In genomic region chr1:150487763-150488115, GRCh38 we compare ENCODE assay signal across 8 cellular contexts. TPM values are rescaled to one million over a fixed set of nuclear protein-coding genes. Genes with fewer than 3 reads are reported as not detected.
DNase-seq lines count a peak whose midpoint lies in the region; ATAC-seq and TF ChIP-seq lines count a peak whose summit lies in the region.

No MANE protein-coding gene starts in this region.

- 6 to 11% methylated on average over 3 to 7 of the region's 7 CpGs for WGBS in endodermal cell (ENCODE audit: insufficient coverage in 1 of 2, insufficient read length in 1 of 2), 2 experiments

- H3K4me3 Mint-ChIP-seq in Caco-2 (ENCODE audit: unreplicated experiment) (peak overlapping the region; percentile 80), endodermal cell (peak overlapping the region; percentile 97)

- H3K27me3 Mint-ChIP-seq in Caco-2 (ENCODE audit: insufficient read depth, unreplicated experiment) (no peaks in the 10 kb centered on the region), endodermal cell (ENCODE audit: insufficient read depth) (no peaks in the 10 kb centered on the region)

- POLR2A ChIA-PET in Caco-2 (lab: Charles Lee) = interaction anchor here (0.6 to 1.0 kb wide), 2 partner anchors 45 to 96 kb away, joined by 3 to 8 read pairs; no protein-coding TSS in a partner anchor

- H3K36me3 ChIP-seq in Caco-2 (ENCODE audit: control insufficient read depth, insufficient read depth, low read length) = no peaks in the 10 kb centered on the region
- peaks cover 18% of the 10 kb centered on the region for H3K36me3 ChIP-seq in OCI-LY3 (replicated peaks; ENCODE audit: low read depth, low read length)
- H3K36me3 ChIP-seq in endodermal cell (ENCODE audit: control insufficient read depth, insufficient read depth, low read length) = peaks cover 30% of the 10 kb centered on the region
- H3K36me3 ChIP-seq in osteoblast (ENCODE audit: insufficient read depth, low read length) = peaks cover 33% of the 10 kb centered on the region

- peaks cover 31% of the 10 kb centered on the region for H3K36me3 Mint-ChIP-seq in Caco-2 (ENCODE audit: insufficient read depth, unreplicated experiment)
- H3K36me3 Mint-ChIP-seq in endodermal cell (ENCODE audit: low read depth) = peaks cover 28% of the 10 kb centered on the region

- TF ChIP-seq CTCF in Caco-2 (IDR thresholded peaks at IDR 0.05; ENCODE audit: insufficient read depth in 1 of 2, low read depth in 1 of 2, low read length in 1 of 2, severe bottlenecking in 1 of 2, unreplicated experiment in 1 of 2) (no peak), OCI-LY3 (IDR thresholded peaks at IDR 0.05; ENCODE audit: low read depth, low read length) (no peak), endodermal cell (conservative IDR thresholded peaks at IDR 0.05) (no peak), osteoblast (IDR thresholded peaks at IDR 0.05; ENCODE audit: extremely low read depth, low read depth, low read length) (no peak)

- intact Hi-C loops in Caco-2 (cut with micrococcal nuclease; ENCODE audit: unreplicated experiment) = loop anchor here (1.0 to 5.0 kb wide), 3 partner anchors 29 to 60 kb away; partner anchors contain the start of gene ADAMTSL4

- no peaks in the 10 kb centered on the region for H4K20me1 ChIP-seq in OCI-LY3 (ENCODE audit: insufficient read depth, low read length)
- H4K20me1 ChIP-seq in osteoblast (ENCODE audit: insufficient read depth, low read length) = no peaks in the 10 kb centered on the region

- no peaks in the 10 kb centered on the region for H3K4me1 ChIP-seq in Caco-2
- peaks cover 7% of the 10 kb centered on the region for H3K4me1 ChIP-seq in OCI-LY3 (ENCODE audit: low read length)
- H3K4me1 ChIP-seq in endodermal cell (ENCODE audit: control insufficient read depth, insufficient read depth, low read length) = no peaks in the 10 kb centered on the region
- peaks cover 17% of the 10 kb centered on the region for H3K4me1 ChIP-seq in osteoblast (ENCODE audit: insufficient read depth, low read length)

- no peaks in the 10 kb centered on the region for H3K27me3 ChIP-seq in Caco-2 (replicated peaks; ENCODE audit: control insufficient read depth, insufficient read depth, low read length)
- H3K27me3 ChIP-seq in OCI-LY3 (ENCODE audit: low read depth, low read length) = no peaks in the 10 kb centered on the region
- H3K27me3 ChIP-seq in endodermal cell (ENCODE audit: control insufficient read depth, insufficient read depth, low read length, poor library complexity, severe bottlenecking) = no peaks in the 10 kb centered on the region
- H3K27me3 ChIP-seq in osteoblast (ENCODE audit: insufficient read depth, low read length) = no peaks in the 10 kb centered on the region

- DNase-seq in Caco-2 = no peak
- DNase-seq in endodermal cell = no peak
- no peak for DNase-seq in osteoblast (ENCODE audit: insufficient read length, low spot score, missing footprints)
- no peak for DNase-seq in GF-D8 (lab: John Stamatoyannopoulos, UW)
- no peak for DNase-seq in NCI-H1436 treated with DMSO at 0.1 percent for 48 hours (lab: John Stamatoyannopoulos, UW)
- no peak for DNase-seq in LoVo (ENCODE audit: low spot score)

- H3K4me2 ChIP-seq in OCI-LY3 (ENCODE audit: low read length) (peak overlapping the region; percentile 96), osteoblast (ENCODE audit: insufficient read depth, low read length) (peak overlapping the region; percentile 99)

- H3K9ac ChIP-seq in OCI-LY3 (ENCODE audit: low read length) (peak overlapping the region; percentile 86), endodermal cell (ENCODE audit: extremely low read depth, low read length, poor library complexity, severe bottlenecking) (peak overlapping the region; percentile 66)

- peaks cover 8% of the 10 kb centered on the region for H3K4me1 Mint-ChIP-seq in Caco-2 (ENCODE audit: low read depth, unreplicated experiment)
- peaks cover 7% of the 10 kb centered on the region for H3K4me1 Mint-ChIP-seq in endodermal cell

- H3K27ac ChIP-seq in OCI-LY3 (ENCODE audit: low read length) (peak overlapping the region; percentile 22), endodermal cell (ENCODE audit: low read depth, low read length) (no peak overlapping the region), osteoblast (ENCODE audit: low read depth, low read length) (peak overlapping the region; percentile 70)

- no TSS peak for BruUV-seq in Caco-2 (replicated peaks; lab: Mats Ljungman, UMichigan)

- H3K79me2 ChIP-seq in OCI-LY3 (ENCODE audit: low read length) = peaks cover 14% of the 10 kb centered on the region
- H3K79me2 ChIP-seq in osteoblast (ENCODE audit: insufficient read depth, low read length) = peaks cover 10% of the 10 kb centered on the region

- CTCF ChIA-PET in Caco-2 (lab: Charles Lee) = no interaction called here

- H3K27ac Mint-ChIP-seq in Caco-2 (ENCODE audit: unreplicated experiment) (peak overlapping the region; percentile 85), endodermal cell (peak overlapping the region; percentile 92)

- H3K9me3 Mint-ChIP-seq in Caco-2 (ENCODE audit: unreplicated experiment) (no peaks in the 10 kb centered on the region), endodermal cell (no peaks in the 10 kb centered on the region)

- H2AFZ ChIP-seq in OCI-LY3 (ENCODE audit: low read depth, low read length) (peak overlapping the region; percentile 65; the same call in 1 of the 2 replicates), osteoblast (ENCODE audit: low read length) (peak overlapping the region; percentile 88)

- H3K9me3 ChIP-seq in Caco-2 (no peaks in the 10 kb centered on the region), OCI-LY3 (ENCODE audit: insufficient read depth, low read length) (no peaks in the 10 kb centered on the region), endodermal cell (ENCODE audit: control insufficient read depth, low read length) (no peaks in the 10 kb centered on the region), osteoblast (ENCODE audit: low read depth, low read length) (no peaks in the 10 kb centered on the region)

- ATAC-seq in HG03442 (IDR thresholded peaks at IDR 0.05; ENCODE audit: unreplicated experiment) = no peak

- H3K4me3 ChIP-seq in Caco-2 (ENCODE audit: low read depth, low read length) (peak overlapping the region; percentile 78), OCI-LY3 (ENCODE audit: low read length) (peak overlapping the region; percentile 87), endodermal cell (ENCODE audit: low read length) (peak overlapping the region; percentile 95), osteoblast (ENCODE audit: insufficient read depth, low read length) (peak overlapping the region; percentile 83)

RNA-seq across cellular contexts. Expression of gene TARS2, which starts 0.5 kb away (rescaled TPM):
- total RNA-seq in Caco-2 (2022) (26.8 and 30.6 TPM in 2 replicates), endodermal cell (10 to 100 TPM; 32.9 to 39.4 TPM), osteoblast (10.1 and 14.7 TPM in 2 replicates)
- 30.9 TPM for polyA plus RNA-seq in endodermal cell (2013, experiment 1 of 2)
- polyA plus RNA-seq in endodermal cell (2013, experiment 2 of 2) = 25.5 TPM

RNA-seq across cellular contexts. Expression of gene ECM1, which starts 20.2 kb away (rescaled TPM):
- total RNA-seq in Caco-2 (2022) = 0.95 and 2.4 TPM in 2 replicates
- 1 to 10 TPM; 4.8 to 5.6 TPM for total RNA-seq in endodermal cell
- polyA plus RNA-seq in endodermal cell (2013, experiment 1 of 2) = 5.6 TPM
- polyA plus RNA-seq in endodermal cell (2013, experiment 2 of 2) = 8.3 TPM
- total RNA-seq in osteoblast = 20.9 and 30.0 TPM in 2 replicates

RNA-seq across cellular contexts. Expression of gene FALEC, which starts 27.8 kb away (rescaled TPM):
- total RNA-seq in Caco-2 (2022) (0.59 and 0.63 TPM in 2 replicates), endodermal cell (1 to 10 TPM in 1 of 2 donors, under 1 TPM in 1; 0.70 to 1.6 TPM), osteoblast (0.36 TPM in 1 of 2 replicates, not detected in the other)
- not detected for polyA plus RNA-seq in endodermal cell (2013, experiment 1 of 2)
- polyA plus RNA-seq in endodermal cell (2013, experiment 2 of 2) = not detected
